15 cellular contexts compared by ENCODE assay signal in genomic region chr7:44887293-44887692, GRCh38. TPM values are rescaled to one million over a fixed set of nuclear protein-coding genes. Genes with fewer than 3 reads are reported as not detected.
DNase-seq lines count a peak whose midpoint lies in the region; ATAC-seq and TF ChIP-seq lines count a peak whose summit lies in the region.
"Had no signal": no experiment of that assay in that cellular context is flagged by ENCODE, and none has a peak within 500 bp of the region (broad histone marks: within the 10 kb centered on the region; RNA-seq: fewer than 3 reads in every experiment).

No MANE protein-coding gene starts in this region.

- in situ Hi-C loops in mammary epithelial cell (cut with MboI; ENCODE audit: low sequenced_read_pairs in 2 of 2) = no loop called here

- 97% methylated on average over 6 of the region's 6 CpGs for WGBS in mammary epithelial cell (ENCODE audit: low coverage, missing lambda C conversion rate)

- POLR2A ChIA-PET in MCF 10A (lab: Yijun Ruan, JAX) = interaction anchor here (0.6 to 1.4 kb wide), 4 partner anchors 37 to 225 kb away, joined by 3 to 4 read pairs (median 3); no protein-coding TSS in a partner anchor

- H3K9me3 Mint-ChIP-seq in MCF 10A (ENCODE audit: unreplicated experiment) (no peaks in the 10 kb centered on the region), memory B cell (no peaks in the 10 kb centered on the region), type B pancreatic cell (no peaks in the 10 kb centered on the region)

- BruUV-seq in MCF 10A (replicated peaks; lab: Mats Ljungman, UMichigan) (no TSS peak), mammary epithelial cell (replicated peaks; lab: Mats Ljungman, UMichigan) (no TSS peak)

- H2AFZ ChIP-seq in mammary epithelial cell (ENCODE audit: low read depth, low read length) = no peak overlapping the region

- H3K9ac ChIP-seq in mammary epithelial cell (ENCODE audit: insufficient read depth, low read length) = no peak overlapping the region

- no peaks in the 10 kb centered on the region for H3K27me3 Mint-ChIP-seq in MCF 10A (ENCODE audit: insufficient read depth, unreplicated experiment)
- H3K27me3 Mint-ChIP-seq in T-helper 17 cell = no peaks in the 10 kb centered on the region
- H3K27me3 Mint-ChIP-seq in memory B cell = no peaks in the 10 kb centered on the region
- no peaks in the 10 kb centered on the region for H3K27me3 Mint-ChIP-seq in type B pancreatic cell

- H3K27ac Mint-ChIP-seq in MCF 10A (ENCODE audit: low read depth, unreplicated experiment) = peak overlapping the region; percentile 99
- peak overlapping the region; percentile 100 for H3K27ac Mint-ChIP-seq in T-helper 17 cell
- peak overlapping the region; percentile 38 for H3K27ac Mint-ChIP-seq in memory B cell
- peak overlapping the region; percentile 24 for H3K27ac Mint-ChIP-seq in type B pancreatic cell

- CTCF ChIA-PET in MCF 10A (lab: Yijun Ruan, JAX) (interaction anchor here (0.6 to 0.8 kb wide), 2 partner anchors 13 to 30 kb away, joined by 3 to 4 read pairs; no protein-coding TSS in a partner anchor), mammary epithelial cell (lab: Charles Lee; ENCODE audit: low non-redundant PET) (no interaction called here)

- peaks cover 16% of the 10 kb centered on the region for H3K4me1 Mint-ChIP-seq in MCF 10A (ENCODE audit: insufficient read depth, unreplicated experiment)
- peaks cover 32% of the 10 kb centered on the region for H3K4me1 Mint-ChIP-seq in T-helper 17 cell
- peaks cover 12% of the 10 kb centered on the region for H3K4me1 Mint-ChIP-seq in memory B cell
- H3K4me1 Mint-ChIP-seq in type B pancreatic cell (ENCODE audit: unreplicated experiment) = peaks cover 18% of the 10 kb centered on the region

- H3K4me3 Mint-ChIP-seq in MCF 10A (ENCODE audit: unreplicated experiment) (no peak overlapping the region), T-helper 17 cell (peak overlapping the region; percentile 34), memory B cell (peak overlapping the region; percentile 25), type B pancreatic cell (no peak overlapping the region)

- dilution Hi-C loops in mammary epithelial cell (cut with HindIII; ENCODE audit: low sequenced_read_pairs) = no loop called here

- H3K4me1 ChIP-seq in mammary epithelial cell (ENCODE audit: insufficient read depth, low read length) = peaks cover 23% of the 10 kb centered on the region

- no peak for ATAC-seq in T-helper 17 cell
- ATAC-seq in memory B cell (ENCODE audit: low read depth) = peak; percentile 7
- ATAC-seq in GM19397 (IDR thresholded peaks at IDR 0.05; ENCODE audit: unreplicated experiment) = no peak
- ATAC-seq in GM21737 (IDR thresholded peaks at IDR 0.05; ENCODE audit: unreplicated experiment) = no peak
- ATAC-seq: mucosa of descending colon had no signal

- peaks cover 22% of the 10 kb centered on the region for H3K36me3 Mint-ChIP-seq in MCF 10A (ENCODE audit: insufficient read depth, unreplicated experiment)
- peaks cover 3% of the 10 kb centered on the region for H3K36me3 Mint-ChIP-seq in T-helper 17 cell (ENCODE audit: low read depth)
- H3K36me3 Mint-ChIP-seq in memory B cell = peaks cover 3% of the 10 kb centered on the region
- H3K36me3 Mint-ChIP-seq in type B pancreatic cell = peaks cover 13% of the 10 kb centered on the region

- no peaks in the 10 kb centered on the region for H3K36me3 ChIP-seq in mammary epithelial cell (ENCODE audit: insufficient read depth, low read length)
- H3K36me3 ChIP-seq: right atrium auricular region had no signal

- peaks cover 29% of the 10 kb centered on the region for H3K79me2 ChIP-seq in mammary epithelial cell (ENCODE audit: insufficient read depth, low read length)

- no peaks in the 10 kb centered on the region for H4K20me1 ChIP-seq in mammary epithelial cell (ENCODE audit: insufficient read depth, low read length)

- H3K27me3 ChIP-seq in mammary epithelial cell (ENCODE audit: insufficient read depth, low read length) = no peaks in the 10 kb centered on the region
- H3K27me3 ChIP-seq: right atrium auricular region had no signal

- no peaks in the 10 kb centered on the region for H3K9me3 ChIP-seq in mammary epithelial cell (replicated peaks; ENCODE audit: insufficient read depth, low read length)
- no peaks in the 10 kb centered on the region for H3K9me3 ChIP-seq in T-helper 17 cell (ENCODE audit: control insufficient read depth, low read length, poor library complexity, severe bottlenecking)
- H3K9me3 ChIP-seq: mucosa of descending colon, right atrium auricular region had no signal

- H3K4me3 ChIP-seq in mammary epithelial cell (replicated peaks in 1 of 3; ENCODE audit: insufficient read depth in 1 of 3, low read depth in 2 of 3, low read length in 3 of 3) = no peak overlapping the region
- H3K4me3 ChIP-seq: mucosa of descending colon, right atrium auricular region had no signal

- no peak overlapping the region for H3K27ac ChIP-seq in mammary epithelial cell (ENCODE audit: insufficient read depth, low read depth, low read length)
- H3K27ac ChIP-seq: right atrium auricular region had no signal

- intact Hi-C loops in MCF 10A (cut with micrococcal nuclease) = loop anchor here (10.0 kb wide), 2 partner anchors 98 to 248 kb away; no protein-coding TSS in a partner anchor
- intact Hi-C loops in mammary epithelial cell (cut with micrococcal nuclease) = no loop called here

- TF ChIP-seq CTCF in MCF 10A (IDR thresholded peaks at IDR 0.05; ENCODE audit: unreplicated experiment) (no peak), mammary epithelial cell (conservative IDR thresholded peaks at IDR 0.05 in 1 of 2, IDR thresholded peaks at IDR 0.05 in 1 of 2; ENCODE audit: extremely low read depth in 1 of 2, insufficient read depth in 1 of 2, low read depth in 1 of 2, low read length in 2 of 2) (no peak), type B pancreatic cell (conservative IDR thresholded peaks at IDR 0.05) (no peak)

- H3K4me2 ChIP-seq in mammary epithelial cell (ENCODE audit: insufficient read depth, low read depth, low read length) = no peak overlapping the region

- no peak for DNase-seq in MCF 10A (ENCODE audit: unreplicated experiment)
- no peak for DNase-seq in mammary epithelial cell
- no peak for DNase-seq in T-helper 17 cell
- peak; percentile 31 to 39 for DNase-seq in memory B cell (ENCODE audit: low spot score in 2 of 2)
- no peak for DNase-seq in type B pancreatic cell (ENCODE audit: extremely low spot score, unreplicated experiment)
- no peak for DNase-seq in NCI-H1417 treated with DMSO at 0.1 percent for 48 hours (lab: John Stamatoyannopoulos, UW)
- DNase-seq: AML-193; aorta; mucosa of descending colon; NCI-H1092; stimulated activated CD4-positive, alpha-beta T cell treated with anti-CD3 and anti-CD28 coated beads, Interleukin-4, amount 100 ng/mL, for 1 hour; stimulated activated naive CD4-positive, alpha-beta T cell had no signal

RNA-seq across cellular contexts. Expression of gene PURB, which starts 2.0 kb away (rescaled TPM):
- 21.3 and 27.9 TPM in 2 replicates for total RNA-seq in MCF 10A (2022)
- 10 to 100 TPM; 30.2 to 32.8 TPM for total RNA-seq in mammary epithelial cell
- 4.1 TPM for polyA plus RNA-seq in mammary epithelial cell
- polyA minus RNA-seq in mammary epithelial cell = 14.2 TPM
- total RNA-seq in T-helper 17 cell = 10 to 100 TPM; 21.4 to 27.6 TPM
- 24.8 and 29.0 TPM in 2 replicates for total RNA-seq in type B pancreatic cell (ENCODE audit: low replicate concordance)

RNA-seq across cellular contexts. Expression of gene H2AZ2, which starts 39.4 kb away (rescaled TPM):
- total RNA-seq in MCF 10A (2022) (138 and 139 TPM in 2 replicates), mammary epithelial cell (100 to 1,000 TPM in 1 of 2 donors, 10 to 100 TPM in 1; 48.3 to 116 TPM), T-helper 17 cell (100 to 1,000 TPM; 173 to 185 TPM), type B pancreatic cell (ENCODE audit: low replicate concordance) (116 and 239 TPM in 2 replicates)
- polyA plus RNA-seq in mammary epithelial cell = 142 TPM
- 91.6 TPM for polyA minus RNA-seq in mammary epithelial cell

Comparison
In these comparisons a context has a peak if more than half of its experiments do, and no peak if none do; other contexts are left out.
1. DNase-seq: peak in memory B cell (2 of 2); none in MCF 10A (single experiment), mammary epithelial cell (single experiment), T-helper 17 cell (0 of 3), type B pancreatic cell (single experiment) and NCI-H1417 treated with DMSO at 0.1 percent for 48 hours (single experiment).
2. H3K27ac Mint-ChIP-seq: peak in every context shown above with its lines; median percentile 100 in T-helper 17 cell; 99 in MCF 10A; 38 in memory B cell; 24 in type B pancreatic cell.
3. H3K4me3 Mint-ChIP-seq: peak in T-helper 17 cell (single experiment) and memory B cell (single experiment); none in MCF 10A (single experiment) and type B pancreatic cell (single experiment).